Comparison of ENCODE assay signal across 24 cellular contexts in the genomic region with DNA sequence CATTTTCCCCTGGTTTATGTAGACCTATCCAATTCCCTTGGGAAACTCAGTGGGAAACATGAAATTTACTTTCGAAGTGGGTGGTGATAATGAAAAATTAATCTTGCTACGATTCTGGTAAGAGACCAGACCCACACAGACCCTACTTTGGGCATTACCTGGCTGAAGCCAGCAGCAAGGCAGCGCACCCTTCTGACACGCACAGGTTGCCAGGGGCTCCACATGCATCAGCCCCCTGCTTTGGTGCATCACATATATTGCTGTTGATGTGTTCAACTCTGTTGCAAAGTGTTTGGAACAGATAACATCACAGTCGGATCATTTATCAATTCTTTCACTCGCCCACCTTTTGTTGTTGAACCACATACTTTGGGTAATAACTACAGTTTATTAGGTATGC. TPM values are rescaled to one million over a fixed set of nuclear protein-coding genes. Genes with fewer than 3 reads are reported as not detected.
DNase-seq lines count a peak whose midpoint lies in the region; ATAC-seq and TF ChIP-seq lines count a peak whose summit lies in the region.
"Had no signal": no experiment of that assay in that cellular context is flagged by ENCODE, and none has a peak within 500 bp of the region (broad histone marks: within the 10 kb centered on the region; RNA-seq: fewer than 3 reads in every experiment).

No MANE protein-coding gene starts in this region.

- H3K4me3 ChIP-seq in CD4-positive, alpha-beta memory T cell (ENCODE audit: low read length in 2 of 2) = no peak overlapping the region
- no peak overlapping the region for H3K4me3 ChIP-seq in breast epithelium
- H3K4me3 ChIP-seq: heart left ventricle, psoas muscle, upper lobe of left lung had no signal

- no peaks in the 10 kb centered on the region for H3K9me3 ChIP-seq in CD4-positive, alpha-beta memory T cell (ENCODE audit: control insufficient read depth in 1 of 2, low read length in 2 of 2)
- no peaks in the 10 kb centered on the region for H3K9me3 ChIP-seq in breast epithelium
- H3K9me3 ChIP-seq: heart left ventricle, psoas muscle, upper lobe of left lung had no signal

- no peak overlapping the region for H3K27ac ChIP-seq in CD4-positive, alpha-beta memory T cell (ENCODE audit: low read depth, low read length)
- H3K27ac ChIP-seq in breast epithelium = no peak overlapping the region
- H3K27ac ChIP-seq: 22Rv1, heart left ventricle, psoas muscle, RWPE1, upper lobe of left lung, WERI-Rb-1 had no signal

- no peak for ATAC-seq in naive thymus-derived CD8-positive, alpha-beta T cell
- ATAC-seq: heart left ventricle, psoas muscle had no signal

- DNase-seq in T-helper 1 cell (no peak), NCI-H69 (lab: John Stamatoyannopoulos, UW) (no peak), breast epithelium (ENCODE audit: low spot score in 2 of 2) (no peak), hypothalamus (lab: John Stamatoyannopoulos, UW) (no peak)
- DNase-seq in CD4-positive, alpha-beta memory T cell = no peak
- peak in 1 of 10 donors; percentile 58 for DNase-seq in naive thymus-derived CD8-positive, alpha-beta T cell
- DNase-seq: activated CD4-positive, alpha-beta T cell treated with anti-CD3 and anti-CD28 coated beads, Interleukin-2, amount 50 U/mL, for 48 hours; DMS79; GF-D8; heart left ventricle; Kasumi-1; NCI-H1048; NCI-H187; NCI-H748 treated with DMSO at 0.1 percent for 48 hours; nucleus accumbens; psoas muscle; stimulated activated CD8-positive, alpha-beta memory T cell treated with anti-CD3 and anti-CD28 coated beads, Interleukin-4, amount 100 ng/mL, for 48 hours; upper lobe of left lung; WERI-Rb-1 had no signal

- H3K36me3 Mint-ChIP-seq in T-helper 1 cell treated with Interleukin-12 subunit alpha and Interleukin-12 subunit beta and Interleukin-4 antibody, amounts not matched to agents 30 μg/mL and 1 μg/mL, for 36 hours (ENCODE audit: low read depth) = no peaks in the 10 kb centered on the region
- H3K36me3 Mint-ChIP-seq in CD4-positive, alpha-beta memory T cell = no peaks in the 10 kb centered on the region
- H3K36me3 Mint-ChIP-seq in activated naive CD8-positive, alpha-beta T cell = no peaks in the 10 kb centered on the region
- no peaks in the 10 kb centered on the region for H3K36me3 Mint-ChIP-seq in naive thymus-derived CD8-positive, alpha-beta T cell

- peaks cover 57% of the 10 kb centered on the region for H3K4me1 ChIP-seq in CD4-positive, alpha-beta memory T cell (ENCODE audit: insufficient read depth, low read length)
- H3K4me1 ChIP-seq in breast epithelium = no peaks in the 10 kb centered on the region
- H3K4me1 ChIP-seq: psoas muscle had no signal

- H3K27me3 Mint-ChIP-seq in T-helper 1 cell treated with Interleukin-12 subunit alpha and Interleukin-12 subunit beta and Interleukin-4 antibody, amounts not matched to agents 30 μg/mL and 1 μg/mL, for 36 hours (ENCODE audit: low read depth) = no peaks in the 10 kb centered on the region
- H3K27me3 Mint-ChIP-seq in CD4-positive, alpha-beta memory T cell = no peaks in the 10 kb centered on the region
- H3K27me3 Mint-ChIP-seq in activated naive CD8-positive, alpha-beta T cell = no peaks in the 10 kb centered on the region
- H3K27me3 Mint-ChIP-seq in naive thymus-derived CD8-positive, alpha-beta T cell = no peaks in the 10 kb centered on the region

- intact Hi-C loops in CD4-positive, alpha-beta memory T cell (cut with micrococcal nuclease) = loop anchor here (5.0 kb wide), 2 partner anchors 264 to 1046 kb away; no protein-coding TSS in a partner anchor
- intact Hi-C loops in breast epithelium (cut with DNase I; ENCODE audit: low total_unique reads) = no loop called here

- TF ChIP-seq CTCF in breast epithelium (IDR thresholded peaks at IDR 0.05) = no peak

- no peak for TF ChIP-seq POLR2A in breast epithelium (IDR thresholded peaks at IDR 0.05)

- no peaks in the 10 kb centered on the region for H3K9me3 Mint-ChIP-seq in T-helper 1 cell treated with Interleukin-12 subunit alpha and Interleukin-12 subunit beta and Interleukin-4 antibody, amounts not matched to agents 30 μg/mL and 1 μg/mL, for 36 hours
- peaks cover 0 to 2% (median 0%) of the 10 kb centered on the region in 8 donors for H3K9me3 Mint-ChIP-seq in CD4-positive, alpha-beta memory T cell
- H3K9me3 Mint-ChIP-seq in activated naive CD8-positive, alpha-beta T cell (ENCODE audit: low read depth) = no peaks in the 10 kb centered on the region
- H3K9me3 Mint-ChIP-seq in naive thymus-derived CD8-positive, alpha-beta T cell = no peaks in the 10 kb centered on the region

- H3K27ac Mint-ChIP-seq in T-helper 1 cell treated with Interleukin-12 subunit alpha and Interleukin-12 subunit beta and Interleukin-4 antibody, amounts not matched to agents 30 μg/mL and 1 μg/mL, for 36 hours = peak overlapping the region; percentile 49
- H3K27ac Mint-ChIP-seq in CD4-positive, alpha-beta memory T cell = peak overlapping the region in 5 of 7 donors; percentile 43 to 86 (median 59)
- no peak overlapping the region for H3K27ac Mint-ChIP-seq in activated naive CD8-positive, alpha-beta T cell
- peak overlapping the region; percentile 19 to 95 (median 73) for H3K27ac Mint-ChIP-seq in naive thymus-derived CD8-positive, alpha-beta T cell

- H3K4me3 Mint-ChIP-seq in T-helper 1 cell treated with Interleukin-12 subunit alpha and Interleukin-12 subunit beta and Interleukin-4 antibody, amounts not matched to agents 30 μg/mL and 1 μg/mL, for 36 hours = no peak overlapping the region
- peak overlapping the region in 3 of 8 donors; percentile 17 to 67 (median 22) for H3K4me3 Mint-ChIP-seq in CD4-positive, alpha-beta memory T cell
- peak overlapping the region; percentile 47 for H3K4me3 Mint-ChIP-seq in activated naive CD8-positive, alpha-beta T cell
- H3K4me3 Mint-ChIP-seq in naive thymus-derived CD8-positive, alpha-beta T cell = peak overlapping the region in 8 of 10 donors; percentile 4 to 68 (median 39)

- POLR2A ChIA-PET in CD4-positive, alpha-beta memory T cell (lab: Charles Lee; ENCODE audit: partially characterized antibody) = interaction anchor here (1.3 to 22.3 kb wide), 5 partner anchors 16 to 1068 kb away, joined by 5 to 1226 read pairs (median 7); a partner anchor contains a TSS
- POLR2A ChIA-PET in naive thymus-derived CD8-positive, alpha-beta T cell (lab: Charles Lee) = interaction anchor here (0.8 to 31.1 kb wide), 5 partner anchors 17 to 133 kb away, joined by 3 to 2269 read pairs (median 4); a partner anchor contains a TSS

- no peaks in the 10 kb centered on the region for H3K36me3 ChIP-seq in CD4-positive, alpha-beta memory T cell (ENCODE audit: insufficient read depth, low read length)
- no peaks in the 10 kb centered on the region for H3K36me3 ChIP-seq in breast epithelium
- H3K36me3 ChIP-seq: heart left ventricle, upper lobe of left lung, WERI-Rb-1 had no signal

- H3K4me1 Mint-ChIP-seq in T-helper 1 cell treated with Interleukin-12 subunit alpha and Interleukin-12 subunit beta and Interleukin-4 antibody, amounts not matched to agents 30 μg/mL and 1 μg/mL, for 36 hours (ENCODE audit: low read depth) = peaks cover 42% of the 10 kb centered on the region
- peaks cover 34 to 52% (median 44%) of the 10 kb centered on the region in 4 donors for H3K4me1 Mint-ChIP-seq in CD4-positive, alpha-beta memory T cell
- H3K4me1 Mint-ChIP-seq in activated naive CD8-positive, alpha-beta T cell (ENCODE audit: low read depth) = peaks cover 83% of the 10 kb centered on the region
- peaks cover 23 to 78% (median 76%) of the 10 kb centered on the region in 4 donors for H3K4me1 Mint-ChIP-seq in naive thymus-derived CD8-positive, alpha-beta T cell

- no peaks in the 10 kb centered on the region for H3K27me3 ChIP-seq in CD4-positive, alpha-beta memory T cell (ENCODE audit: insufficient read depth, low read length)
- H3K27me3 ChIP-seq in breast epithelium = no peaks in the 10 kb centered on the region
- H3K27me3 ChIP-seq: upper lobe of left lung had no signal

- CTCF ChIA-PET in CD4-positive, alpha-beta memory T cell (lab: Charles Lee; ENCODE audit: partially characterized antibody) = interaction anchor here (0.8 to 16.9 kb wide), 14 partner anchors 8 to 1042 kb away, joined by 3 to 435 read pairs (median 6); a partner anchor contains a TSS

RNA-seq across cellular contexts. Expression of a gene that starts 26.6 kb away (rescaled TPM):
- total RNA-seq in CD4-positive, alpha-beta memory T cell = 10 to 100 TPM; 87.6 to 91.0 TPM
- polyA plus RNA-seq in CD4-positive, alpha-beta memory T cell = 100 to 1,000 TPM; 148 to 197 TPM
- total RNA-seq in naive thymus-derived CD8-positive, alpha-beta T cell = 100 to 1,000 TPM in 1 of 2 experiments, 10 to 100 TPM in 1; 97.5 to 108 TPM
- 100 to 1,000 TPM; 195 to 229 (median 220) TPM for polyA plus RNA-seq in naive thymus-derived CD8-positive, alpha-beta T cell
- total RNA-seq in breast epithelium = 100 to 1,000 TPM in 1 of 3 donors, 10 to 100 TPM in 2; 91.4 to 122 (median 98.4) TPM

RNA-seq across cellular contexts. Expression of a gene that starts 44.0 kb away (rescaled TPM):
- not detected for total RNA-seq in CD4-positive, alpha-beta memory T cell
- not detected for polyA plus RNA-seq in CD4-positive, alpha-beta memory T cell
- total RNA-seq in naive thymus-derived CD8-positive, alpha-beta T cell = not detected
- under 1 TPM in 1 of 3 donors, not detected in 2; 0.09 TPM for polyA plus RNA-seq in naive thymus-derived CD8-positive, alpha-beta T cell
- total RNA-seq in breast epithelium = 1 to 10 TPM in 2 of 3 donors, under 1 TPM in 1; 0.80 to 1.3 (median 1.0) TPM
- total RNA-seq: lung microvascular endothelial cell had no signal
- polyA plus RNA-seq: heart left ventricle had no signal

RNA-seq across cellular contexts. Expression of a gene that starts 55.7 kb away (rescaled TPM):
- total RNA-seq in CD4-positive, alpha-beta memory T cell = 100 to 1,000 TPM; 268 to 269 TPM
- polyA plus RNA-seq in CD4-positive, alpha-beta memory T cell = 100 to 1,000 TPM; 436 to 502 TPM
- total RNA-seq in naive thymus-derived CD8-positive, alpha-beta T cell = 100 to 1,000 TPM; 571 to 574 TPM
- polyA plus RNA-seq in naive thymus-derived CD8-positive, alpha-beta T cell = 1,000 to 10,000 TPM in 2 of 3 donors, 100 to 1,000 TPM in 1; 897 to 2,008 (median 1,531) TPM
- 1 to 10 TPM in 1 of 3 donors, under 1 TPM in 2; 0.16 to 1.0 (median 0.33) TPM for total RNA-seq in breast epithelium
- total RNA-seq: lung microvascular endothelial cell had no signal

Comparison
In these comparisons a context has a peak if more than half of its experiments do, and no peak if none do; other contexts are left out.
1. RNA of a gene that starts 55.7 kb away (total RNA-seq): 571 to 574 TPM in naive thymus-derived CD8-positive, alpha-beta T cell and 268 to 269 TPM in CD4-positive, alpha-beta memory T cell; 0.16 to 1.0 TPM in breast epithelium; every median in the first group is over 100 times any median in the second.